7 cellular contexts compared by ENCODE assay signal in genomic region chr21:5108048-5108775, GRCh38.
DNase-seq lines count a peak whose midpoint lies in the region; ATAC-seq, FAIRE-seq and TF ChIP-seq lines count a peak whose summit lies in the region.
"Not testable (repeated sequence)": the region's sequence is repeated elsewhere in the genome, so short reads cannot be mapped to it uniquely, and the experiment has no call there.

No MANE protein-coding gene starts in this region.

- not testable (repeated sequence) for H3K9me3 Mint-ChIP-seq in activated naive CD4-positive, alpha-beta T cell treated with anti-CD3 and anti-CD28 coated beads, Interleukin-2, amount 50 U/mL, for 72 hours

- not testable (repeated sequence) for H3K36me3 Mint-ChIP-seq in activated naive CD4-positive, alpha-beta T cell treated with anti-CD3 and anti-CD28 coated beads, Interleukin-2, amount 50 U/mL, for 72 hours

- H3K27me3 ChIP-seq in OCI-LY1 (ENCODE audit: insufficient read depth, low read length); pancreas: not testable (repeated sequence)

- H3K27ac ChIP-seq in OCI-LY1 (ENCODE audit: low read depth, low read length, poor library complexity, severe bottlenecking): peak overlapping the region; percentile 62
- H3K27ac ChIP-seq in pancreas: not testable (repeated sequence)

- DNase-seq in activated naive CD4-positive, alpha-beta T cell treated with anti-CD3 and anti-CD28 coated beads, Interleukin-2, amount 50 U/mL, for 72 hours (ENCODE audit: low spot score in 2 of 2); stimulated activated naive CD8-positive, alpha-beta T cell treated with anti-CD3 and anti-CD28 coated beads, Interleukin-15, Interleukin-2, amounts not matched to agents 100 U/mL and 50 U/mL, for 24 hours: not testable (repeated sequence)
- peak; percentile 0 for DNase-seq in fibroblast of villous mesenchyme (ENCODE audit: low read depth)
- DNase-seq in left ventricle myocardium superior: peak; percentile 18
- peak; percentile 17 to 45 (median 19) for DNase-seq in pancreas

- not testable (repeated sequence) for FAIRE-seq in pancreas (lab: Jason Lieb, UNC)

- H3K36me3 ChIP-seq in OCI-LY1 (ENCODE audit: insufficient read depth, low read length); pancreas: not testable (repeated sequence)

- peaks cover 16% of the 10 kb centered on the region for H3K4me1 ChIP-seq in OCI-LY1 (ENCODE audit: insufficient read depth, low read length, severe bottlenecking)
- not testable (repeated sequence) for H3K4me1 ChIP-seq in pancreas

- not testable (repeated sequence) for H3K4me2 ChIP-seq in OCI-LY1 (ENCODE audit: low read length)

- H3K9me3 ChIP-seq in OCI-LY1 (ENCODE audit: low read length); pancreas: not testable (repeated sequence)

- H3K79me2 ChIP-seq in OCI-LY1 (ENCODE audit: insufficient read depth, low read length): not testable (repeated sequence)

- 19% methylated on average over 6 of the region's 19 CpGs; no CpG with 5 or more reads in 1 of the 2 donors for WGBS in pancreas, 2 donors

- not testable (repeated sequence) for TF ChIP-seq CTCF in OCI-LY1 (IDR thresholded peaks at IDR 0.05; ENCODE audit: low read length); fibroblast of villous mesenchyme (IDR thresholded peaks at IDR 0.05; ENCODE audit: insufficient read depth, low read depth, low read length); pancreas (IDR thresholded peaks at IDR 0.05)

- intact Hi-C loops in left ventricle myocardium superior (cut with micrococcal nuclease); pancreas (cut with DNase I): not testable (repeated sequence)

- H3K9ac ChIP-seq in OCI-LY1 (ENCODE audit: low read length): not testable (repeated sequence)

- H3K9me2 ChIP-seq in OCI-LY1 (ENCODE audit: low read depth, low read length): not testable (repeated sequence)

- H2AFZ ChIP-seq in OCI-LY1 (ENCODE audit: low read length): not testable (repeated sequence)

- ATAC-seq in activated CD4-positive, CD25-positive, alpha-beta regulatory T cell treated with anti-CD3 and anti-CD28 coated beads, Interleukin-2, amount 50 U/mL, for 24 hours: peak; percentile 30 to 46
- peak; percentile 62 to 69 for ATAC-seq in activated naive CD4-positive, alpha-beta T cell treated with anti-CD3 and anti-CD28 coated beads, Interleukin-2, amount 50 U/mL, for 72 hours
- ATAC-seq in left ventricle myocardium superior: peak; percentile 71
- ATAC-seq in pancreas: peak; percentile 51 to 82 (median 80)
- peak; percentile 20 for ATAC-seq in stimulated activated naive CD8-positive, alpha-beta T cell treated with anti-CD3 and anti-CD28 coated beads, Interleukin-15, Interleukin-2, amounts not matched to agents 100 U/mL and 50 U/mL, for 24 hours

- not testable (repeated sequence) for H3F3A ChIP-seq in OCI-LY1 (ENCODE audit: insufficient read depth, low read length)

- H3K27ac Mint-ChIP-seq in activated naive CD4-positive, alpha-beta T cell treated with anti-CD3 and anti-CD28 coated beads, Interleukin-2, amount 50 U/mL, for 72 hours: not testable (repeated sequence)

- H4K20me1 ChIP-seq in OCI-LY1 (ENCODE audit: insufficient read depth, low read length): not testable (repeated sequence)

- H3K4me3 ChIP-seq in OCI-LY1 (ENCODE audit: low read depth, low read length, poor library complexity, severe bottlenecking); fibroblast of villous mesenchyme (ENCODE audit: low read depth, low read length); pancreas: not testable (repeated sequence)

Comparison
In these comparisons a context has a peak if more than half of its experiments do, and no peak if none do; other contexts are left out.
1. ATAC-seq: peak in every context shown above with its lines; median percentile 80 in pancreas; 71 in left ventricle myocardium superior; 66 in activated naive CD4-positive, alpha-beta T cell treated with anti-CD3 and anti-CD28 coated beads, Interleukin-2, amount 50 U/mL, for 72 hours; 38 in activated CD4-positive, CD25-positive, alpha-beta regulatory T cell treated with anti-CD3 and anti-CD28 coated beads, Interleukin-2, amount 50 U/mL, for 24 hours; 20 in stimulated activated naive CD8-positive, alpha-beta T cell treated with anti-CD3 and anti-CD28 coated beads, Interleukin-15, Interleukin-2, amounts not matched to agents 100 U/mL and 50 U/mL, for 24 hours.